ENCODE assay signal across 1 cellular context in the genomic region with DNA sequence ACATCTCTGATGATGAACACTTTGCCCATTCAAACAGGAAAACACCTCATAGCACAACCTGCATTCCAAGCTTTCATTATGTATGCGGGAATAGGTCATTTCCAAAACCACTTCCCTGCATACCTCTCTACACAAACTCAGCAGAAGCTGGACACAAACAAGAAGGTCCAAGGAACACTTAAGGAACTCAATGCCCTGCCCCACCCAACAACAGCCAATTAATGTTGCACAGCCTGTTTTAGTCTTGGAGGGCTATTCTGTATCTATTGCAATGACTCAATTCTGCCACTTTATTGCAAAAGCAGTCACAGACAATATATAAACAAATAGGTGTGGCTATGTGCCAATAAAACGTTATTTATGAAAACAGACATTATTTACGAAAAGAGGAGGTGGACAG.
TF ChIP-seq lines count a peak whose summit lies in the region.

No MANE protein-coding gene starts in this region.

TF ChIP-seq in Ishikawa, 13 proteins besides CTCF, POLR2A, EP300 and RAD21 (continued from another document):
- no peak for TF ChIP-seq FOXM1 (IDR thresholded peaks at IDR 0.05; ENCODE audit: borderline replicate concordance, low read depth)
- TF ChIP-seq YY1 (IDR thresholded peaks at IDR 0.05; ENCODE audit: low read depth), result no peak
- no peak for TF ChIP-seq EGR1 (IDR thresholded peaks at IDR 0.05)
- peak; percentile 64 for TF ChIP-seq NFIC (IDR thresholded peaks at IDR 0.05)
